20 cellular contexts compared by ENCODE assay signal in genomic region chr2:21413082-21413481, GRCh38.
"Had no signal": no experiment of that assay in that cellular context is flagged by ENCODE, and none has a peak within 500 bp of the region (broad histone marks: within the 10 kb centered on the region; RNA-seq: fewer than 3 reads in every experiment).

No MANE protein-coding gene starts in this region.

- H3K9me3 Mint-ChIP-seq: activated naive CD8-positive, alpha-beta T cell treated with anti-CD3 and anti-CD28 coated beads for 36 hours; brain had no signal

- H3K36me3 ChIP-seq: esophagus squamous epithelium, left ventricle myocardium inferior, right atrium auricular region, transverse colon, vagina had no signal

- H3K27me3 Mint-ChIP-seq: activated naive CD8-positive, alpha-beta T cell treated with anti-CD3 and anti-CD28 coated beads for 36 hours; memory B cell; naive thymus-derived CD8-positive, alpha-beta T cell had no signal

- H3K4me3 ChIP-seq: coronary artery, esophagus squamous epithelium, left ventricle myocardium inferior, right atrium auricular region, transverse colon, vagina had no signal

- H3K4me1 Mint-ChIP-seq: activated naive CD8-positive, alpha-beta T cell treated with anti-CD3 and anti-CD28 coated beads for 36 hours; memory B cell; naive thymus-derived CD8-positive, alpha-beta T cell had no signal

- H3K27me3 ChIP-seq: esophagus squamous epithelium, right atrium auricular region, transverse colon, vagina had no signal

- H3K27ac Mint-ChIP-seq: activated naive CD8-positive, alpha-beta T cell treated with anti-CD3 and anti-CD28 coated beads for 36 hours; activated T-helper 1 cell treated with anti-CD3 and anti-CD28 coated beads, Interleukin-12 subunit alpha, Interleukin-12 subunit beta, Interleukin-2, Interleukin-4 antibody, amounts not matched to agents 30 ng/mL and 10 ng/mL and 1 ng/mL, durations not matched to agents 14 hours and 24 hours and 36 hours; memory B cell; naive thymus-derived CD8-positive, alpha-beta T cell had no signal

- H3K4me1 ChIP-seq: esophagus squamous epithelium, left ventricle myocardium inferior, right atrium auricular region, transverse colon, vagina had no signal

- H3K4me3 Mint-ChIP-seq: activated naive CD8-positive, alpha-beta T cell treated with anti-CD3 and anti-CD28 coated beads for 36 hours; activated T-helper 1 cell treated with anti-CD3 and anti-CD28 coated beads, Interleukin-12 subunit alpha, Interleukin-12 subunit beta, Interleukin-2, Interleukin-4 antibody, amounts not matched to agents 30 ng/mL and 10 ng/mL and 1 ng/mL, durations not matched to agents 14 hours and 24 hours and 36 hours; brain; memory B cell; naive thymus-derived CD8-positive, alpha-beta T cell had no signal

- H3K36me3 Mint-ChIP-seq: activated naive CD8-positive, alpha-beta T cell treated with anti-CD3 and anti-CD28 coated beads for 36 hours; brain; memory B cell; naive thymus-derived CD8-positive, alpha-beta T cell had no signal

- H3K9me3 ChIP-seq: esophagus squamous epithelium, left ventricle myocardium inferior, right atrium auricular region, transverse colon, vagina had no signal

- H3K27ac ChIP-seq: coronary artery, esophagus squamous epithelium, left ventricle myocardium inferior, right atrium auricular region, transverse colon, vagina had no signal

- ATAC-seq: naive thymus-derived CD8-positive, alpha-beta T cell; stimulated activated naive CD8-positive, alpha-beta T cell treated with anti-CD3 and anti-CD28 coated beads, Interleukin-15, Interleukin-2, amounts not matched to agents 100 U/mL and 50 U/mL, for 24 hours had no signal

- DNase-seq: activated CD4-positive, alpha-beta T cell treated with anti-CD3 and anti-CD28 coated beads, Interleukin-2, amount 50 U/mL, for 1 hour; activated CD8-positive, alpha-beta memory T cell treated with anti-CD3 and anti-CD28 coated beads for 24 hours; activated naive CD8-positive, alpha-beta T cell treated with anti-CD3 and anti-CD28 coated beads for 36 hours; amygdala; central memory CD4-positive, alpha-beta T cell; effector CD4-positive, alpha-beta T cell; esophagus squamous epithelium; hippocampal formation; left ventricle myocardium inferior; naive thymus-derived CD8-positive, alpha-beta T cell; nucleus accumbens; small intestine; stimulated activated naive CD8-positive, alpha-beta T cell treated with anti-CD3 and anti-CD28 coated beads, Interleukin-15, Interleukin-2, amounts not matched to agents 100 U/mL and 50 U/mL, for 24 hours; transverse colon had no signal
